ENCODE assay signal across 17 cellular contexts in the genomic region with DNA sequence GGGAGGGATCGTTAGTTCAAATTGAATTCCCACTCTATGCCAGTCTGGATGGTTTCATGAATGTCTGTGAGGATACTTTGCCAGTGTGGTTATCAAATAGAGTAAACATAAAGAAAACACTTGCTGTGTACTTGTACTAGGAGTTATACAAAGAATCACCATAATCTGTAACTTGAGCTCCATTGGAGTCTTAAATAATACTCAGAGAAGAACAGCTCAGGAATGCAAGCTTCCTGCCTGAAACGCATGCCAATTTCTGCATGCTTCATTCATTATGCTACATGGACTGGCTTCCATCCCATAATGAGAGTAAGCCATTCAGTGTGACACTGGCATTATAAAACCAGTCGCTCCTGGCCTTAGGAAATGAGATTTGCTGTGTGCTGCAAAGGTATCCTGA.
DNase-seq lines count a peak whose midpoint lies in the region; ATAC-seq and TF ChIP-seq lines count a peak whose summit lies in the region.
"Had no signal": no experiment of that assay in that cellular context is flagged by ENCODE, and none has a peak within 500 bp of the region (broad histone marks: within the 10 kb centered on the region; RNA-seq: fewer than 3 reads in every experiment).

No MANE protein-coding gene starts in this region.

- no peak overlapping the region for H3K4me3 ChIP-seq in mucosa of descending colon
- H3K4me3 ChIP-seq: adrenal gland, coronary artery, Peyer's patch, psoas muscle had no signal

- TF ChIP-seq CTCF in mucosa of descending colon (IDR thresholded peaks at IDR 0.05), result no peak

- DNase-seq in EH (ENCODE audit: low read depth) (peak; percentile 89), fibroblast of peridontal ligament (ENCODE audit: extremely low read depth) (peak; percentile 85), renal cortical epithelial cell (ENCODE audit: low read depth) (peak; percentile 37), HPDE6-E6E7 (ENCODE audit: extremely low spot score) (no peak), AML-193 (lab: John Stamatoyannopoulos, UW) (no peak), mucosa of descending colon (no peak)
- DNase-seq: activated CD8-positive, alpha-beta T cell treated with anti-CD3 and anti-CD28 coated beads for 36 hours; adrenal gland; H9; NCI-H2081; NCI-H69; Peyer's patch; psoas muscle had no signal

- no peaks in the 10 kb centered on the region for H3K36me3 ChIP-seq in mucosa of descending colon (ENCODE audit: low read depth)
- H3K36me3 ChIP-seq: adrenal gland, Peyer's patch had no signal

- H3K9me3 ChIP-seq in mucosa of descending colon, result no peaks in the 10 kb centered on the region
- H3K9me3 ChIP-seq: adrenal gland, Peyer's patch, psoas muscle had no signal

- H3K4me1 ChIP-seq in mucosa of descending colon (ENCODE audit: low read depth), result no peaks in the 10 kb centered on the region
- H3K4me1 ChIP-seq: adrenal gland, Peyer's patch, psoas muscle had no signal

- intact Hi-C loops in mucosa of descending colon (cut with DNase I, micrococcal nuclease), result no loop called here

- ATAC-seq in SK-N-SH treated with all-trans-retinoic acid at 6 μM for 48 hours (peak; percentile 94), GM21576 (IDR thresholded peaks at IDR 0.05; ENCODE audit: unreplicated experiment) (no peak), mucosa of descending colon (no peak)
- ATAC-seq: activated CD8-positive, alpha-beta T cell treated with anti-CD3 and anti-CD28 coated beads for 36 hours; left lobe of liver; psoas muscle had no signal

TF ChIP-seq in SK-N-SH treated with all-trans-retinoic acid at 6 μM for 48 hours, 23 proteins besides CTCF, POLR2A, EP300 and RAD21:
- TF ChIP-seq ISL1 (CRISPR knock-in tag; IDR thresholded peaks at IDR 0.05), result peak; percentile 27; the same call in 1 of the 2 replicates
- no peak for TF ChIP-seq TOX (CRISPR knock-in tag; IDR thresholded peaks at IDR 0.05; ENCODE audit: borderline replicate concordance)
- TF ChIP-seq TCF4 (CRISPR knock-in tag; IDR thresholded peaks at IDR 0.05; ENCODE audit: borderline replicate concordance), result 0 out of 2 replicates have a peak, but pooled peaks have one; percentile 22

Comparison
In these comparisons a context has a peak if more than half of its experiments do, and no peak if none do; other contexts are left out.
1. DNase-seq: peak in EH (single experiment), fibroblast of peridontal ligament (single experiment) and renal cortical epithelial cell (single experiment); none in HPDE6-E6E7 (single experiment), AML-193 (0 of 2) and mucosa of descending colon (0 of 3).